17 cellular contexts compared by ENCODE assay signal in the genomic region with DNA sequence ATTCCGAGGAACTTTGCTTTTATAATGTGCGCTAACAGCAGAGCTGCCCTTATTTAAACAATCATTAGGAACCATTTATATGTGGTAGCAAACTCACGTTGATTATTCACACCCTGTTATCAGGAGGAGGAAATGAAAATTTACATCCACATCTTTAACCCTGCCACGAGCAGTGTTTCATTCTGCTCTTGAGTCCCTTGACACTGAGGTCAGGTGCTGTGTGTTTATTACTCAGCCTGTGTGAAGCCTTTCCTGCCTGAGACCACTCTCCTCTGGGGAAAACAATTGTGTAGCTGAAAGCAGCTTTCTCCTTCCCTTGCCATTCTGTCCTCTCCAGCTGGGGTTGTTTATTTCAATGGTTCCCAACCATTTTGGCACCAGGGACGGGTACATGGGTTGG.
"Had no signal": no experiment of that assay in that cellular context is flagged by ENCODE, and none has a peak within 500 bp of the region (broad histone marks: within the 10 kb centered on the region; RNA-seq: fewer than 3 reads in every experiment).

No MANE protein-coding gene starts in this region.

- H3K4me1 ChIP-seq: esophagus squamous epithelium, parathyroid adenoma, uterus had no signal

- H3K79me2 ChIP-seq: parathyroid adenoma had no signal

- H3K9me3 Mint-ChIP-seq: activated naive CD4-positive, alpha-beta T cell treated with anti-CD3 and anti-CD28 coated beads, Interleukin-2, amount 10 ng/mL, durations not matched to agents 7 days and 5 days; stimulated activated memory B cell treated with anti-CD40 and anti-IgM and Interleukin-4, amounts not matched to agents 10 μg/mL and 1 μg/mL and 100 μg/mL, for 72 hours had no signal

- H3K36me3 Mint-ChIP-seq: activated naive CD4-positive, alpha-beta T cell treated with anti-CD3 and anti-CD28 coated beads, Interleukin-2, amount 10 ng/mL, durations not matched to agents 7 days and 5 days; naive B cell; stimulated activated memory B cell treated with anti-CD40 and anti-IgM and Interleukin-4, amounts not matched to agents 10 μg/mL and 1 μg/mL and 100 μg/mL, for 72 hours had no signal

- H3K4me3 ChIP-seq: esophagus squamous epithelium, heart left ventricle, tibial artery, uterus had no signal

- H3K27ac Mint-ChIP-seq: activated CD4-positive, alpha-beta memory T cell treated with anti-CD3 and anti-CD28 coated beads, Interleukin-2, amount 10 ng/mL, durations not matched to agents 7 days and 5 days; activated CD4-positive, alpha-beta T cell treated with anti-CD3 and anti-CD28 coated beads for 36 hours; activated naive CD4-positive, alpha-beta T cell treated with anti-CD3 and anti-CD28 coated beads, Interleukin-2, amount 10 ng/mL, durations not matched to agents 7 days and 5 days; activated T-cell treated with anti-CD3 and anti-CD28 coated beads, Interleukin-2, amount 50 U/mL, for 24 hours; naive B cell; stimulated activated memory B cell treated with anti-CD40 and anti-IgM and Interleukin-4, amounts not matched to agents 10 μg/mL and 1 μg/mL and 100 μg/mL, for 72 hours; T-helper 17 cell had no signal

- ATAC-seq: activated CD4-positive, alpha-beta T cell treated with anti-CD3 and anti-CD28 coated beads for 36 hours; heart left ventricle; left colon; stimulated activated memory B cell treated with anti-CD40 and anti-IgM and Interleukin-4, amounts not matched to agents 10 μg/mL and 1 μg/mL and 100 μg/mL, for 72 hours; T-helper 17 cell had no signal

- H3K27me3 ChIP-seq: esophagus squamous epithelium, heart left ventricle, neutrophil, tibial artery, uterus had no signal

- H3K4me3 Mint-ChIP-seq: activated CD4-positive, alpha-beta memory T cell treated with anti-CD3 and anti-CD28 coated beads, Interleukin-2, amount 10 ng/mL, durations not matched to agents 7 days and 5 days; activated CD4-positive, alpha-beta T cell treated with anti-CD3 and anti-CD28 coated beads for 36 hours; activated naive CD4-positive, alpha-beta T cell treated with anti-CD3 and anti-CD28 coated beads, Interleukin-2, amount 10 ng/mL, durations not matched to agents 7 days and 5 days; activated T-cell treated with anti-CD3 and anti-CD28 coated beads, Interleukin-2, amount 50 U/mL, for 24 hours; naive B cell; stimulated activated memory B cell treated with anti-CD40 and anti-IgM and Interleukin-4, amounts not matched to agents 10 μg/mL and 1 μg/mL and 100 μg/mL, for 72 hours; T-helper 17 cell had no signal

- H3K4me1 Mint-ChIP-seq: activated CD4-positive, alpha-beta memory T cell treated with anti-CD3 and anti-CD28 coated beads, Interleukin-2, amount 10 ng/mL, durations not matched to agents 7 days and 5 days; activated CD4-positive, alpha-beta T cell treated with anti-CD3 and anti-CD28 coated beads for 36 hours; activated naive CD4-positive, alpha-beta T cell treated with anti-CD3 and anti-CD28 coated beads, Interleukin-2, amount 10 ng/mL, durations not matched to agents 7 days and 5 days; naive B cell; stimulated activated memory B cell treated with anti-CD40 and anti-IgM and Interleukin-4, amounts not matched to agents 10 μg/mL and 1 μg/mL and 100 μg/mL, for 72 hours; T-helper 17 cell had no signal

- H3K27ac ChIP-seq: esophagus squamous epithelium, heart left ventricle, neutrophil, parathyroid adenoma, tibial artery, uterus, WERI-Rb-1 had no signal

- H3K36me3 ChIP-seq: esophagus squamous epithelium, heart left ventricle, neutrophil, tibial artery, uterus, WERI-Rb-1 had no signal

- DNase-seq: activated CD4-positive, alpha-beta memory T cell treated with anti-CD3 and anti-CD28 coated beads, Interleukin-2, amount 10 ng/mL, durations not matched to agents 7 days and 5 days; activated CD4-positive, alpha-beta T cell treated with anti-CD3 and anti-CD28 coated beads for 36 hours; activated naive CD4-positive, alpha-beta T cell treated with anti-CD3 and anti-CD28 coated beads, Interleukin-2, amount 10 ng/mL, durations not matched to agents 7 days and 5 days; activated T-cell treated with anti-CD3 and anti-CD28 coated beads, Interleukin-2, amount 50 U/mL, for 24 hours; esophagus squamous epithelium; heart left ventricle; left colon; mammary epithelial cell; naive B cell; stimulated activated CD4-positive, alpha-beta T cell treated with anti-CD3 and anti-CD28 coated beads, Interleukin-2, amount 100 ng/mL, for 48 hours; T-helper 17 cell; tibial artery; uterus; WERI-Rb-1 had no signal

- H2AFZ ChIP-seq: parathyroid adenoma had no signal

- H3K27me3 Mint-ChIP-seq: activated CD4-positive, alpha-beta memory T cell treated with anti-CD3 and anti-CD28 coated beads, Interleukin-2, amount 10 ng/mL, durations not matched to agents 7 days and 5 days; activated CD4-positive, alpha-beta T cell treated with anti-CD3 and anti-CD28 coated beads for 36 hours; activated naive CD4-positive, alpha-beta T cell treated with anti-CD3 and anti-CD28 coated beads, Interleukin-2, amount 10 ng/mL, durations not matched to agents 7 days and 5 days; activated T-cell treated with anti-CD3 and anti-CD28 coated beads, Interleukin-2, amount 50 U/mL, for 24 hours; naive B cell; stimulated activated memory B cell treated with anti-CD40 and anti-IgM and Interleukin-4, amounts not matched to agents 10 μg/mL and 1 μg/mL and 100 μg/mL, for 72 hours; T-helper 17 cell had no signal
